In the genomic region with DNA sequence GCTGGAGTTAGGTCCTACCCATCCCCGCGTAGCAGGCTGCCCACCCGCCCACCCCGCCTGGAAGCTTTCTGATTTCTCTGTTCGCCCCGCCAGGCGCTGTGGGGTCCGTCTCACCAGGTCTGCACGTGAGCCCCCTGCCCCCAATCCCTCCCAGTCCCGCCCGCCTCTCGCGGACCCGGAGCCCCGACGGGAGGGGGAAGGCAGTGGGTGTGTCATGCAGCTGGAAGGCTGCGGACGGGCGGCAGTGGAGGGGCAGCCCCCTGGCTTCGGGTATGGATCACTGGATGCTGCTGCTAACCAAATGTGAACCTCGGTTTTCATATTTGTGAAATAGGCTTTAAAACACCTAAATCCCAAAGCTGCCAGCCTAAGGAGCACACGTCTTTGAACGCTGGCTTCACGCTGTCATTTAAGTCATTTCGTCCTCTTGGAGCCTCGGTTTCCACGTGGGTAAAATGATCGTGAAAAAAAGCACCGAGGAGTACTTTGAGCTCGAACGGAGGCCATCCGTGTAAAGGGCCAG, we compare ENCODE assay signal across 8 cellular contexts. TPM values are rescaled to one million over a fixed set of nuclear protein-coding genes. Genes with fewer than 3 reads are reported as not detected.
DNase-seq lines count a peak whose midpoint lies in the region; TF ChIP-seq lines count a peak whose summit lies in the region.

No MANE protein-coding gene starts in this region.

- H3K9me3 ChIP-seq in liver (ENCODE audit: control insufficient read depth in 4 of 4, low read length in 3 of 4): no peaks in the 10 kb centered on the region

- H3K27ac ChIP-seq in liver (ENCODE audit: low read depth in 1 of 2, low read length in 2 of 2): no peak overlapping the region

- WGBS in liver: 14% methylated on average over 32 of the region's 32 CpGs

- peak overlapping the region; percentile 70 for H3K4me3 Mint-ChIP-seq in activated T-cell treated with anti-CD3 and anti-CD28 coated beads, Interleukin-2, amount 50 U/mL, for 24 hours
- H3K4me3 Mint-ChIP-seq in activated naive CD4-positive, alpha-beta T cell treated with anti-CD3 and anti-CD28 coated beads, Interleukin-2, amount 50 U/mL, for 24 hours: peak overlapping the region; percentile 81
- peak overlapping the region; percentile 88 for H3K4me3 Mint-ChIP-seq in type B pancreatic cell

- no peaks in the 10 kb centered on the region for H3K27me3 ChIP-seq in liver (ENCODE audit: control insufficient read depth in 4 of 4, insufficient read depth in 4 of 4, low read length in 3 of 4)

- peaks cover 8% of the 10 kb centered on the region for H3K27me3 Mint-ChIP-seq in activated T-cell treated with anti-CD3 and anti-CD28 coated beads, Interleukin-2, amount 50 U/mL, for 24 hours
- no peaks in the 10 kb centered on the region for H3K27me3 Mint-ChIP-seq in activated naive CD4-positive, alpha-beta T cell treated with anti-CD3 and anti-CD28 coated beads, Interleukin-2, amount 50 U/mL, for 24 hours
- H3K27me3 Mint-ChIP-seq in type B pancreatic cell: peaks cover 39% of the 10 kb centered on the region

- peaks cover 8 to 20% (median 16%) of the 10 kb centered on the region in 4 donors for H3K4me1 ChIP-seq in liver (ENCODE audit: control insufficient read depth in 4 of 4, insufficient read depth in 4 of 4, low read length in 3 of 4)

- no peaks in the 10 kb centered on the region for H3K36me3 Mint-ChIP-seq in activated T-cell treated with anti-CD3 and anti-CD28 coated beads, Interleukin-2, amount 50 U/mL, for 24 hours (ENCODE audit: low read depth)
- no peaks in the 10 kb centered on the region for H3K36me3 Mint-ChIP-seq in activated naive CD4-positive, alpha-beta T cell treated with anti-CD3 and anti-CD28 coated beads, Interleukin-2, amount 50 U/mL, for 24 hours
- H3K36me3 Mint-ChIP-seq in type B pancreatic cell: no peaks in the 10 kb centered on the region

- no peak for DNase-seq in activated T-cell treated with anti-CD3 and anti-CD28 coated beads, Interleukin-2, amount 50 U/mL, for 24 hours
- DNase-seq in activated T-cell treated with anti-CD3 and anti-CD28 coated beads, Interleukin-2, amount 50 U/mL, for 48 hours: no peak
- DNase-seq in type B pancreatic cell (ENCODE audit: extremely low spot score, unreplicated experiment) (no peak), amniotic stem cell (lab: John Stamatoyannopoulos, UW) (no peak), KBM-7 (no peak)
- no peak for DNase-seq in activated CD4-positive, alpha-beta T cell treated with anti-CD3 and anti-CD28 coated beads, Interleukin-2, amount 50 U/mL, for 48 hours

- no peaks in the 10 kb centered on the region for H3K36me3 ChIP-seq in liver (ENCODE audit: control insufficient read depth in 4 of 4, insufficient read depth in 3 of 4, low read depth in 1 of 4, low read length in 3 of 4)

- TF ChIP-seq CTCF in liver (IDR thresholded peaks at IDR 0.05; ENCODE audit: low read depth, low read length, missing input control): no peak
- no peak for TF ChIP-seq CTCF in type B pancreatic cell (conservative IDR thresholded peaks at IDR 0.05)

- H3K27ac Mint-ChIP-seq in activated T-cell treated with anti-CD3 and anti-CD28 coated beads, Interleukin-2, amount 50 U/mL, for 24 hours: peak overlapping the region; percentile 71
- peak overlapping the region; percentile 8 for H3K27ac Mint-ChIP-seq in activated naive CD4-positive, alpha-beta T cell treated with anti-CD3 and anti-CD28 coated beads, Interleukin-2, amount 50 U/mL, for 24 hours
- peak overlapping the region; percentile 79 for H3K27ac Mint-ChIP-seq in type B pancreatic cell

- H3K9me3 Mint-ChIP-seq in activated T-cell treated with anti-CD3 and anti-CD28 coated beads, Interleukin-2, amount 50 U/mL, for 24 hours: no peaks in the 10 kb centered on the region
- no peaks in the 10 kb centered on the region for H3K9me3 Mint-ChIP-seq in activated naive CD4-positive, alpha-beta T cell treated with anti-CD3 and anti-CD28 coated beads, Interleukin-2, amount 50 U/mL, for 24 hours
- H3K9me3 Mint-ChIP-seq in type B pancreatic cell: no peaks in the 10 kb centered on the region

- peak overlapping the region in 1 of 2 donors; percentile 31 for H3K9ac ChIP-seq in liver (ENCODE audit: low read depth in 1 of 2, low read length in 2 of 2)

- H3K4me3 ChIP-seq in liver (ENCODE audit: low read depth in 1 of 3, low read length in 3 of 3): peak overlapping the region; percentile 35 to 60 (median 37)

- TF ChIP-seq RAD21 in liver (IDR thresholded peaks at IDR 0.05): no peak

- H3K4me1 Mint-ChIP-seq in activated T-cell treated with anti-CD3 and anti-CD28 coated beads, Interleukin-2, amount 50 U/mL, for 24 hours (ENCODE audit: low read depth): peaks cover 7% of the 10 kb centered on the region
- H3K4me1 Mint-ChIP-seq in activated naive CD4-positive, alpha-beta T cell treated with anti-CD3 and anti-CD28 coated beads, Interleukin-2, amount 50 U/mL, for 24 hours: peaks cover 3% of the 10 kb centered on the region
- H3K4me1 Mint-ChIP-seq in type B pancreatic cell (ENCODE audit: unreplicated experiment): peaks cover 19% of the 10 kb centered on the region

- in situ Hi-C loops in KBM-7 (cut with MboI; ENCODE audit: low pct_unique_long_range_greater_than_20kb, low sequenced_read_pairs): no loop called here

TF ChIP-seq in liver, 16 proteins besides CTCF, POLR2A, EP300 and RAD21:
- TF ChIP-seq YY1 (IDR thresholded peaks at IDR 0.05) (no peak), FOXA1 (IDR thresholded peaks at IDR 0.05) (no peak), NR2F2 (IDR thresholded peaks at IDR 0.05) (no peak), ZBTB33 (IDR thresholded peaks at IDR 0.05) (no peak), FOXA2 (IDR thresholded peaks at IDR 0.05) (no peak), TAF1 (conservative IDR thresholded peaks at IDR 0.05) (no peak), GABPA (IDR thresholded peaks at IDR 0.05 in 1 of 2, conservative IDR thresholded peaks at IDR 0.05 in 1 of 2) (no peak), SP1 (IDR thresholded peaks at IDR 0.05) (no peak), JUND (IDR thresholded peaks at IDR 0.05) (no peak), EGR1 (IDR thresholded peaks at IDR 0.05; ENCODE audit: low read depth in 2 of 2) (no peak), RXRA (IDR thresholded peaks at IDR 0.05) (no peak), HNF4G (IDR thresholded peaks at IDR 0.05) (no peak)
- TF ChIP-seq, protein P1, sequence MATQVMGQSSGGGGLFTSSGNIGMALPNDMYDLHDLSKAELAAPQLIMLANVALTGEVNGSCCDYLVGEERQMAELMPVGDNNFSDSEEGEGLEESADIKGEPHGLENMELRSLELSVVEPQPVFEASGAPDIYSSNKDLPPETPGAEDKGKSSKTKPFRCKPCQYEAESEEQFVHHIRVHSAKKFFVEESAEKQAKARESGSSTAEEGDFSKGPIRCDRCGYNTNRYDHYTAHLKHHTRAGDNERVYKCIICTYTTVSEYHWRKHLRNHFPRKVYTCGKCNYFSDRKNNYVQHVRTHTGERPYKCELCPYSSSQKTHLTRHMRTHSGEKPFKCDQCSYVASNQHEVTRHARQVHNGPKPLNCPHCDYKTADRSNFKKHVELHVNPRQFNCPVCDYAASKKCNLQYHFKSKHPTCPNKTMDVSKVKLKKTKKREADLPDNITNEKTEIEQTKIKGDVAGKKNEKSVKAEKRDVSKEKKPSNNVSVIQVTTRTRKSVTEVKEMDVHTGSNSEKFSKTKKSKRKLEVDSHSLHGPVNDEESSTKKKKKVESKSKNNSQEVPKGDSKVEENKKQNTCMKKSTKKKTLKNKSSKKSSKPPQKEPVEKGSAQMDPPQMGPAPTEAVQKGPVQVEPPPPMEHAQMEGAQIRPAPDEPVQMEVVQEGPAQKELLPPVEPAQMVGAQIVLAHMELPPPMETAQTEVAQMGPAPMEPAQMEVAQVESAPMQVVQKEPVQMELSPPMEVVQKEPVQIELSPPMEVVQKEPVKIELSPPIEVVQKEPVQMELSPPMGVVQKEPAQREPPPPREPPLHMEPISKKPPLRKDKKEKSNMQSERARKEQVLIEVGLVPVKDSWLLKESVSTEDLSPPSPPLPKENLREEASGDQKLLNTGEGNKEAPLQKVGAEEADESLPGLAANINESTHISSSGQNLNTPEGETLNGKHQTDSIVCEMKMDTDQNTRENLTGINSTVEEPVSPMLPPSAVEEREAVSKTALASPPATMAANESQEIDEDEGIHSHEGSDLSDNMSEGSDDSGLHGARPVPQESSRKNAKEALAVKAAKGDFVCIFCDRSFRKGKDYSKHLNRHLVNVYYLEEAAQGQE (IDR thresholded peaks at IDR 0.05): no peak

RNA-seq across cellular contexts. Expression of gene BIK, which starts 0.6 kb away (rescaled TPM):
- total RNA-seq in liver (under 1 TPM in 1 of 2 donors, not detected in 1; 0.33 TPM), type B pancreatic cell (ENCODE audit: low replicate concordance) (5.4 and 37.9 TPM in 2 replicates)
- under 1 TPM; 0.23 to 0.89 TPM for polyA plus RNA-seq in liver

RNA-seq across cellular contexts. Expression of gene TTLL1, which starts 20.8 kb away (rescaled TPM):
- total RNA-seq in liver: 1 to 10 TPM in 1 of 2 donors, under 1 TPM in 1; 0.50 to 2.2 TPM
- polyA plus RNA-seq in liver: 1 to 10 TPM; 1.1 to 1.2 TPM
- total RNA-seq in type B pancreatic cell (ENCODE audit: low replicate concordance): 11.0 and 16.9 TPM in 2 replicates

RNA-seq across cellular contexts. Expression of gene MCAT, which starts 33.2 kb away (rescaled TPM):
- 10 to 100 TPM in 1 of 2 donors, 1 to 10 TPM in 1; 8.3 to 14.0 TPM for total RNA-seq in liver
- polyA plus RNA-seq in liver: 10 to 100 TPM; 15.5 to 22.6 TPM
- total RNA-seq in type B pancreatic cell (ENCODE audit: low replicate concordance): 24.0 and 27.0 TPM in 2 replicates

RNA-seq across cellular contexts. Expression of gene TSPO, which starts 41.4 kb away (rescaled TPM):
- 10 to 100 TPM; 27.6 to 30.1 TPM for total RNA-seq in liver
- polyA plus RNA-seq in liver: 10 to 100 TPM; 50.3 to 61.9 TPM
- 16.9 and 30.9 TPM in 2 replicates for total RNA-seq in type B pancreatic cell (ENCODE audit: low replicate concordance)

Comparison
In these comparisons a context has a peak if more than half of its experiments do, and no peak if none do; other contexts are left out.
1. H3K27ac Mint-ChIP-seq: peak in every context shown above with its lines; median percentile 79 in type B pancreatic cell; 71 in activated T-cell treated with anti-CD3 and anti-CD28 coated beads, Interleukin-2, amount 50 U/mL, for 24 hours; 8 in activated naive CD4-positive, alpha-beta T cell treated with anti-CD3 and anti-CD28 coated beads, Interleukin-2, amount 50 U/mL, for 24 hours.